In the genomic region with DNA sequence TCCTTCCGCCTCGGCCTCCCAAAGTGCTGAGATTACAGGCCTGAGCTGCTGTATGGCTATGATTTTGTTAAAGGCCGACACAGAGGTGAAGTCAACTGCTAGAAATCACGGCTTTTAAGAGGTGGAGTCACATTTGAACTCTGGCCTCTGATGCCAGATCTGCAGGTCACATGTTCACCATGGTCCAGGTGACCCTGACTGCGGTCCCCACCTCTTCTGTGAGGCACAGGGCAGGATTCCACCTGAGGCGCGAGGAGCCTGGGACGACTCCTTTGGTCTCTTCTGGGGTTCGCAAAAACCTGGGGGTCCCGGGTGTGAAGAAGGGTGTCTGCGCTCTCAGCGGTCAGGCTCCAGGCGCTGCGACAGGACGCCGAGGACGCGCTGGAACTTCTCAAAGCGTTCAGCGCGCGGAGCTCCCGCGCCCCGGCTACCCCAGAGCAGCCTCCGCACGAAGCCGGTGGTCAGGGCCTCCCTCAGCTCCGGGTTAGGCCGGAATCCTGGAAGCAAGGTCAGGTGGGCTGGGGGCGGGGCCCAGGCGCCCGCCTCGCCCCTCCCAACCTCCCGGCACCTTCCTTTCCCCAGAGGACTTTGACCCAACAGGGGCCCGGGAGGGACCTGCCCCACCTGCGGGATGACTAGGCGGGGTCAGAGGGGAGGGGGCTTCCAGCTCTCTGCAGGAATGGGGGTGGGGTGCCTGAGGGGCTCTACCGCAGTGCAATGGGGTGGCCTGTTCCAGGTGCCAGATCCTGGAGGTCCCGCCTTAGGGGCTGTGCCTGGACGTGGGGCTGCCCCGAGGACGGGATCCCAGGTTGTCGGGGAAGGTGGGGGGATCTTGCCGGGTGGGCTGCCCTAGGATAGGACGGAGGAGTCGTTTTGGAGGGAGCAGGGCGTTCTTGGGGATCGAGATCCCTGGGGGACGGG, we compare ENCODE assay signal across 1 cellular context.
TF ChIP-seq lines count a peak whose summit lies in the region.

No MANE protein-coding gene starts in this region.

TF ChIP-seq in IMR-90, 13 proteins besides CTCF, POLR2A, EP300 and RAD21:
- no peak for TF ChIP-seq BHLHE40 (IDR thresholded peaks at IDR 0.05; ENCODE audit: low read depth, low read length)
- TF ChIP-seq MXI1 (IDR thresholded peaks at IDR 0.05; ENCODE audit: borderline replicate concordance, low read depth, low read length): no peak
- no peak for TF ChIP-seq RCOR1 (IDR thresholded peaks at IDR 0.05; ENCODE audit: insufficient replicate concordance, low read length)
- TF ChIP-seq, protein P1, sequence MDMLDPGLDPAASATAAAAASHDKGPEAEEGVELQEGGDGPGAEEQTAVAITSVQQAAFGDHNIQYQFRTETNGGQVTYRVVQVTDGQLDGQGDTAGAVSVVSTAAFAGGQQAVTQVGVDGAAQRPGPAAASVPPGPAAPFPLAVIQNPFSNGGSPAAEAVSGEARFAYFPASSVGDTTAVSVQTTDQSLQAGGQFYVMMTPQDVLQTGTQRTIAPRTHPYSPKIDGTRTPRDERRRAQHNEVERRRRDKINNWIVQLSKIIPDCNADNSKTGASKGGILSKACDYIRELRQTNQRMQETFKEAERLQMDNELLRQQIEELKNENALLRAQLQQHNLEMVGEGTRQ (IDR thresholded peaks at IDR 0.05; ENCODE audit: low read depth, low read length): no peak
- no peak for TF ChIP-seq RFX5 (IDR thresholded peaks at IDR 0.05; ENCODE audit: low read depth, low read length)
- TF ChIP-seq MAFK (IDR thresholded peaks at IDR 0.05; ENCODE audit: low read depth, low read length): no peak
- TF ChIP-seq, protein P2, sequence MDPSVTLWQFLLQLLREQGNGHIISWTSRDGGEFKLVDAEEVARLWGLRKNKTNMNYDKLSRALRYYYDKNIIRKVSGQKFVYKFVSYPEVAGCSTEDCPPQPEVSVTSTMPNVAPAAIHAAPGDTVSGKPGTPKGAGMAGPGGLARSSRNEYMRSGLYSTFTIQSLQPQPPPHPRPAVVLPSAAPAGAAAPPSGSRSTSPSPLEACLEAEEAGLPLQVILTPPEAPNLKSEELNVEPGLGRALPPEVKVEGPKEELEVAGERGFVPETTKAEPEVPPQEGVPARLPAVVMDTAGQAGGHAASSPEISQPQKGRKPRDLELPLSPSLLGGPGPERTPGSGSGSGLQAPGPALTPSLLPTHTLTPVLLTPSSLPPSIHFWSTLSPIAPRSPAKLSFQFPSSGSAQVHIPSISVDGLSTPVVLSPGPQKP (IDR thresholded peaks at IDR 0.05; ENCODE audit: borderline replicate concordance, low read depth, low read length): no peak
- TF ChIP-seq MAZ (IDR thresholded peaks at IDR 0.05; ENCODE audit: borderline replicate concordance, low read depth, low read length): no peak
- no peak for TF ChIP-seq CEBPB (IDR thresholded peaks at IDR 0.05; ENCODE audit: low read depth, low read length)
